In the genomic region with DNA sequence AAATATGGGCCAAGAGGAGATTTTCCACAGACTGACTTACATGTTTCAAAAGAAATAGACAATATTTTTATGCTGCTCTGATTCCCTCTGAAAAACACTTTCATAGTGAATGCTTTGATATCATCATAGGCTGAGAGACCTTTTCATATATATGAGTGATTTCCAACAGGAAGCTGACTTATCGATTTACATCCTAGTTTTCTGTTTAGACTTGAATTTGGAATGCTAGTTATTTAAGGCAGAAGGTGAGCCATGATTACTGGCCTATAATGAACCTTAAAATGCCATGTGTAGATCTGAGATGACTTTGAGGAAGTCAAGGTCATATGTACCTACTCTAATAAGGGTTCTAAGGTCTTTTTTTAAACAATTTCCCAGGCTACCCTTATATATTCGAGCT, we compare ENCODE assay signal across 19 cellular contexts.
DNase-seq lines count a peak whose midpoint lies in the region; ATAC-seq, FAIRE-seq and TF ChIP-seq lines count a peak whose summit lies in the region.
"Had no signal": no experiment of that assay in that cellular context is flagged by ENCODE, and none has a peak within 500 bp of the region (broad histone marks: within the 10 kb centered on the region; RNA-seq: fewer than 3 reads in every experiment).

No MANE protein-coding gene starts in this region.

- POLR2A ChIA-PET in RWPE1 (lab: Yijun Ruan, JAX; ENCODE audit: low non-redundant PET) = no interaction called here
- POLR2A ChIA-PET in CD8-positive, alpha-beta T cell (lab: Charles Lee) = no interaction called here

- no peaks in the 10 kb centered on the region for H3K79me2 ChIP-seq in keratinocyte (ENCODE audit: control insufficient read depth, insufficient read depth, low read length)

- H4K20me1 ChIP-seq in keratinocyte (ENCODE audit: control insufficient read depth, extremely low read depth, insufficient read depth, low read length) = no peaks in the 10 kb centered on the region

- TF ChIP-seq CTCF in RWPE1 (conservative IDR thresholded peaks at IDR 0.05; ENCODE audit: low read depth) (no peak), bronchial epithelial cell (IDR thresholded peaks at IDR 0.05; ENCODE audit: insufficient read depth, low read length, severe bottlenecking) (no peak), epithelial cell of esophagus (IDR thresholded peaks at IDR 0.05; ENCODE audit: insufficient read depth, low read depth, low read length, missing control alignments) (no peak), keratinocyte (optimal IDR thresholded peaks at IDR 0.05 in 1 of 3, IDR thresholded peaks at IDR 0.05 in 1 of 3, conservative IDR thresholded peaks at IDR 0.05 in 1 of 3; ENCODE audit: extremely low read depth in 1 of 3, insufficient read depth in 2 of 3, low read length in 3 of 3) (no peak)
- TF ChIP-seq CTCF in CD8-positive, alpha-beta T cell (IDR thresholded peaks at IDR 0.05) = no peak

- H3K9me1 ChIP-seq in keratinocyte (ENCODE audit: control insufficient read depth, extremely low read depth, insufficient read depth, low read length) = no peaks in the 10 kb centered on the region

- no peaks in the 10 kb centered on the region for H3K27me3 Mint-ChIP-seq in CD8-positive, alpha-beta T cell (ENCODE audit: low read depth)
- H3K27me3 Mint-ChIP-seq: CD4-positive, alpha-beta memory T cell had no signal

- dilution Hi-C loops in keratinocyte (cut with MboI; ENCODE audit: extremely low pct_ligation_motif_present, low sequenced_read_pairs) = no loop called here

- H3K27ac Mint-ChIP-seq in CD8-positive, alpha-beta T cell = no peak overlapping the region
- H3K27ac Mint-ChIP-seq: CD4-positive, alpha-beta memory T cell had no signal

- H3K4me1 ChIP-seq in keratinocyte (ENCODE audit: control insufficient read depth, extremely low read depth, insufficient read depth, low read length) = peaks cover 19% of the 10 kb centered on the region
- no peaks in the 10 kb centered on the region for H3K4me1 ChIP-seq in CD8-positive, alpha-beta T cell (ENCODE audit: insufficient read depth, low read length)
- H3K4me1 ChIP-seq: Caco-2 had no signal

- FAIRE-seq in bronchial epithelial cell (lab: Jason Lieb, UNC) (no peak), keratinocyte (lab: Jason Lieb, UNC) (peak; percentile 78)
- FAIRE-seq: G401.6, GM12892, GM19239 had no signal

- H3K27ac ChIP-seq in RWPE1 (no peak overlapping the region), keratinocyte (ENCODE audit: control insufficient read depth, insufficient read depth, low read length) (peak overlapping the region; percentile 25)
- H3K27ac ChIP-seq in CD8-positive, alpha-beta T cell (ENCODE audit: low read depth, low read length) = no peak overlapping the region

- no peaks in the 10 kb centered on the region for H3K36me3 Mint-ChIP-seq in CD8-positive, alpha-beta T cell
- H3K36me3 Mint-ChIP-seq: CD4-positive, alpha-beta memory T cell had no signal

- no peaks in the 10 kb centered on the region for H3K9me3 ChIP-seq in keratinocyte (ENCODE audit: control insufficient read depth, low read depth, low read length)
- no peaks in the 10 kb centered on the region for H3K9me3 ChIP-seq in CD8-positive, alpha-beta T cell (ENCODE audit: low read length)
- H3K9me3 ChIP-seq: Caco-2 had no signal

- no peaks in the 10 kb centered on the region for H3K27me3 ChIP-seq in bronchial epithelial cell (ENCODE audit: control insufficient read depth, insufficient read depth, low read length)
- H3K27me3 ChIP-seq in keratinocyte (ENCODE audit: control insufficient read depth, extremely low read depth, insufficient read depth, low read length) = no peaks in the 10 kb centered on the region
- H3K27me3 ChIP-seq in CD8-positive, alpha-beta T cell (ENCODE audit: insufficient read depth, low read length) = no peaks in the 10 kb centered on the region

- H2AFZ ChIP-seq in keratinocyte (ENCODE audit: control insufficient read depth, low read length) = peak overlapping the region; percentile 18
- H2AFZ ChIP-seq: GM23338 had no signal

- H3K9ac ChIP-seq in keratinocyte (ENCODE audit: control insufficient read depth, extremely low read depth, insufficient read depth, low read length) = no peak overlapping the region

- CTCF ChIA-PET in RWPE1 (lab: Yijun Ruan, JAX) = interaction anchor here (0.6 kb wide), 1 partner anchor 142 kb away, joined by 4 read pairs; no protein-coding TSS in a partner anchor
- CTCF ChIA-PET in CD8-positive, alpha-beta T cell (lab: Charles Lee) = no interaction called here

- intact Hi-C loops in CD8-positive, alpha-beta T cell (cut with DNase I, micrococcal nuclease) = no loop called here

- no peaks in the 10 kb centered on the region for H3K4me1 Mint-ChIP-seq in CD8-positive, alpha-beta T cell (ENCODE audit: low read depth)
- H3K4me1 Mint-ChIP-seq: CD4-positive, alpha-beta memory T cell had no signal

- H3K36me3 ChIP-seq in bronchial epithelial cell (ENCODE audit: control insufficient read depth, insufficient read depth, low read length) = no peaks in the 10 kb centered on the region
- H3K36me3 ChIP-seq in keratinocyte (ENCODE audit: control insufficient read depth in 2 of 2, extremely low read depth in 1 of 2, insufficient read depth in 2 of 2, low read length in 2 of 2) = peaks cover 0 to 2% of the 10 kb centered on the region in 2 experiments
- H3K36me3 ChIP-seq in CD8-positive, alpha-beta T cell (ENCODE audit: insufficient read depth, low read length) = no peaks in the 10 kb centered on the region

- H3K9me3 Mint-ChIP-seq in CD8-positive, alpha-beta T cell = no peaks in the 10 kb centered on the region
- H3K9me3 Mint-ChIP-seq: CD4-positive, alpha-beta memory T cell; GM23338; H9 had no signal

- peak overlapping the region; percentile 43 for H3K4me2 ChIP-seq in keratinocyte (ENCODE audit: control insufficient read depth, extremely low read depth, insufficient read depth, low read depth, low read length)
- H3K4me2 ChIP-seq: GM23338 had no signal

- no peak overlapping the region for H3K4me3 Mint-ChIP-seq in CD8-positive, alpha-beta T cell
- H3K4me3 Mint-ChIP-seq: CD4-positive, alpha-beta memory T cell; GM23338; H9 had no signal

- DNase-seq in RWPE1 (ENCODE audit: low spot score) (peak; percentile 14), bronchial epithelial cell (ENCODE audit: low read depth) (peak; percentile 89), epithelial cell of esophagus (ENCODE audit: low read depth) (peak; percentile 74), keratinocyte (ENCODE audit: low read depth, low spot score) (no peak), HT-29 (ENCODE audit: low spot score) (no peak)
- DNase-seq in CD8-positive, alpha-beta T cell = no peak
- DNase-seq: C1 segment of cervical spinal cord; Caco-2; CD4-positive, alpha-beta memory T cell; DMS153; DND-41; H9 had no signal

- H3K4me3 ChIP-seq in bronchial epithelial cell (ENCODE audit: low read depth, low read length) = no peak overlapping the region
- no peak overlapping the region for H3K4me3 ChIP-seq in epithelial cell of esophagus (ENCODE audit: low read length)
- no peak overlapping the region for H3K4me3 ChIP-seq in keratinocyte (ENCODE audit: control insufficient read depth in 2 of 3, extremely low read depth in 1 of 3, insufficient read depth in 2 of 3, low read depth in 1 of 3, low read length in 3 of 3)
- H3K4me3 ChIP-seq in CD8-positive, alpha-beta T cell (ENCODE audit: low read depth, low read length) = no peak overlapping the region
- H3K4me3 ChIP-seq: GM23338 had no signal

- ATAC-seq in GM19023 (IDR thresholded peaks at IDR 0.05; ENCODE audit: unreplicated experiment) = no peak
- no peak for ATAC-seq in GM19467 (IDR thresholded peaks at IDR 0.05; ENCODE audit: unreplicated experiment)
- ATAC-seq in CD8-positive, alpha-beta T cell = no peak
- ATAC-seq: GM23338, HCT116 had no signal

Comparison
In these comparisons a context has a peak if more than half of its experiments do, and no peak if none do; other contexts are left out.
1. DNase-seq: peak in RWPE1 (single experiment), bronchial epithelial cell (single experiment) and epithelial cell of esophagus (single experiment); none in keratinocyte (single experiment), CD8-positive, alpha-beta T cell (0 of 7) and HT-29 (single experiment).